11 cellular contexts compared by ENCODE assay signal in the genomic region with DNA sequence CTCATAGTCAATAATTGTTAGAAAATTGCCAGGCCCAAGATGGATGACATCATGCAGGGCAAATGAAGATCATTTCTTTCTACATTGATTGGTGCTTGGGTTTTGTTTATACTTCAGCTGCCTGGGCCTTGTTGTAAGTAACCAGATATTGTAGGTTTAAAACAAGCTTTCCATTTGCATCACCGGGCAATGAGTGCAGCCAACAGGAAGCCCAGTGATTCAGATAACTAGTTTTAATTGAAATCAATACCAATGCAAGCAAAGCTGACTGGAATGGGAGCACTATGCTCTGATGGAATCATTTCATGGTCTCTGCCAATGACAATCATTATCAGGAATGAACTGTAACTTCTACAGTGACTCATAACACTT.
DNase-seq lines count a peak whose midpoint lies in the region; ATAC-seq and TF ChIP-seq lines count a peak whose summit lies in the region.
"Had no signal": no experiment of that assay in that cellular context is flagged by ENCODE, and none has a peak within 500 bp of the region (broad histone marks: within the 10 kb centered on the region; RNA-seq: fewer than 3 reads in every experiment).

No MANE protein-coding gene starts in this region.

- no peaks in the 10 kb centered on the region for H3K9me3 ChIP-seq in BE2C

- H3K4me1 ChIP-seq in BE2C = no peaks in the 10 kb centered on the region

- H3K36me3 Mint-ChIP-seq in HFFc6 (ENCODE audit: low read depth) = no peaks in the 10 kb centered on the region
- H3K36me3 Mint-ChIP-seq in WTC11 = no peaks in the 10 kb centered on the region

- intact Hi-C loops in left ventricle myocardium superior (cut with micrococcal nuclease) = no loop called here

- no peaks in the 10 kb centered on the region for H3K36me3 ChIP-seq in BE2C

- H3K27me3 Mint-ChIP-seq in HFFc6 (ENCODE audit: insufficient read depth) (no peaks in the 10 kb centered on the region), WTC11 (ENCODE audit: low read depth) (no peaks in the 10 kb centered on the region)

- POLR2A ChIA-PET in WTC11 (lab: Charles Lee) = no interaction called here

- peak overlapping the region; percentile 82 for H3K27ac Mint-ChIP-seq in HFFc6
- H3K27ac Mint-ChIP-seq in WTC11 = peak overlapping the region; percentile 2; the same call in 1 of the 2 replicates

- H3K4me1 Mint-ChIP-seq in HFFc6 (ENCODE audit: low read depth) = peaks cover 77% of the 10 kb centered on the region
- H3K4me1 Mint-ChIP-seq in WTC11 = peaks cover 29% of the 10 kb centered on the region

- no peak overlapping the region for H3K4me3 ChIP-seq in BE2C (ENCODE audit: low read depth, low read length)

- no peaks in the 10 kb centered on the region for H3K27me3 ChIP-seq in BE2C

- H3K9me3 Mint-ChIP-seq in HFFc6 (no peaks in the 10 kb centered on the region), WTC11 (no peaks in the 10 kb centered on the region)

- H3K4me3 Mint-ChIP-seq in HFFc6 = peak overlapping the region; percentile 5; the same call in 1 of the 2 replicates
- no peak overlapping the region for H3K4me3 Mint-ChIP-seq in WTC11

- TF ChIP-seq CTCF in BE2C (IDR thresholded peaks at IDR 0.05; ENCODE audit: low read depth, low read length) (no peak), HFFc6 (IDR thresholded peaks at IDR 0.05) (no peak), WTC11 (IDR thresholded peaks at IDR 0.05) (no peak)

- no peak for ATAC-seq in WTC11
- ATAC-seq in left ventricle myocardium superior = no peak
- ATAC-seq in GM18520 (IDR thresholded peaks at IDR 0.05; ENCODE audit: unreplicated experiment) = no peak
- no peak for ATAC-seq in GM21717 (IDR thresholded peaks at IDR 0.05; ENCODE audit: unreplicated experiment)

- CTCF ChIA-PET in WTC11 (lab: Charles Lee) = no interaction called here

- DNase-seq in BE2C (peak; percentile 33), HFFc6 (peak; percentile 71), WTC11 (ENCODE audit: low spot score) (no peak), kidney glomerular epithelial cell (lab: John Stamatoyannopoulos, UW) (peak; percentile 92), left ventricle myocardium superior (no peak), midbrain (lab: John Stamatoyannopoulos, UW) (no peak)
- DNase-seq: activated effector memory CD4-positive, alpha-beta T cell treated with anti-CD3 and anti-CD28 coated beads, Interleukin-2, amount 50 U/mL, for 16 hours; NCI-H187 treated with DMSO at 0.1 percent for 48 hours; stimulated activated CD4-positive, alpha-beta T cell treated with anti-CD3 and anti-CD28 coated beads, Interleukin-2, amount 100 ng/mL, for 48 hours had no signal

TF ChIP-seq in WTC11, 78 proteins besides CTCF, POLR2A, EP300 and RAD21:
- TF ChIP-seq, protein P1, sequence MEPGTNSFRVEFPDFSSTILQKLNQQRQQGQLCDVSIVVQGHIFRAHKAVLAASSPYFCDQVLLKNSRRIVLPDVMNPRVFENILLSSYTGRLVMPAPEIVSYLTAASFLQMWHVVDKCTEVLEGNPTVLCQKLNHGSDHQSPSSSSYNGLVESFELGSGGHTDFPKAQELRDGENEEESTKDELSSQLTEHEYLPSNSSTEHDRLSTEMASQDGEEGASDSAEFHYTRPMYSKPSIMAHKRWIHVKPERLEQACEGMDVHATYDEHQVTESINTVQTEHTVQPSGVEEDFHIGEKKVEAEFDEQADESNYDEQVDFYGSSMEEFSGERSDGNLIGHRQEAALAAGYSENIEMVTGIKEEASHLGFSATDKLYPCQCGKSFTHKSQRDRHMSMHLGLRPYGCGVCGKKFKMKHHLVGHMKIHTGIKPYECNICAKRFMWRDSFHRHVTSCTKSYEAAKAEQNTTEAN (CRISPR knock-in tag; IDR thresholded peaks at IDR 0.05) = no peak
- no peak for TF ChIP-seq ZNF263 (CRISPR knock-in tag; IDR thresholded peaks at IDR 0.05; ENCODE audit: low read depth)
- TF ChIP-seq TEAD4 (CRISPR knock-in tag; IDR thresholded peaks at IDR 0.05) = no peak
- TF ChIP-seq SMAD4 (CRISPR knock-in tag; IDR thresholded peaks at IDR 0.05) = no peak
- TF ChIP-seq, protein P2, sequence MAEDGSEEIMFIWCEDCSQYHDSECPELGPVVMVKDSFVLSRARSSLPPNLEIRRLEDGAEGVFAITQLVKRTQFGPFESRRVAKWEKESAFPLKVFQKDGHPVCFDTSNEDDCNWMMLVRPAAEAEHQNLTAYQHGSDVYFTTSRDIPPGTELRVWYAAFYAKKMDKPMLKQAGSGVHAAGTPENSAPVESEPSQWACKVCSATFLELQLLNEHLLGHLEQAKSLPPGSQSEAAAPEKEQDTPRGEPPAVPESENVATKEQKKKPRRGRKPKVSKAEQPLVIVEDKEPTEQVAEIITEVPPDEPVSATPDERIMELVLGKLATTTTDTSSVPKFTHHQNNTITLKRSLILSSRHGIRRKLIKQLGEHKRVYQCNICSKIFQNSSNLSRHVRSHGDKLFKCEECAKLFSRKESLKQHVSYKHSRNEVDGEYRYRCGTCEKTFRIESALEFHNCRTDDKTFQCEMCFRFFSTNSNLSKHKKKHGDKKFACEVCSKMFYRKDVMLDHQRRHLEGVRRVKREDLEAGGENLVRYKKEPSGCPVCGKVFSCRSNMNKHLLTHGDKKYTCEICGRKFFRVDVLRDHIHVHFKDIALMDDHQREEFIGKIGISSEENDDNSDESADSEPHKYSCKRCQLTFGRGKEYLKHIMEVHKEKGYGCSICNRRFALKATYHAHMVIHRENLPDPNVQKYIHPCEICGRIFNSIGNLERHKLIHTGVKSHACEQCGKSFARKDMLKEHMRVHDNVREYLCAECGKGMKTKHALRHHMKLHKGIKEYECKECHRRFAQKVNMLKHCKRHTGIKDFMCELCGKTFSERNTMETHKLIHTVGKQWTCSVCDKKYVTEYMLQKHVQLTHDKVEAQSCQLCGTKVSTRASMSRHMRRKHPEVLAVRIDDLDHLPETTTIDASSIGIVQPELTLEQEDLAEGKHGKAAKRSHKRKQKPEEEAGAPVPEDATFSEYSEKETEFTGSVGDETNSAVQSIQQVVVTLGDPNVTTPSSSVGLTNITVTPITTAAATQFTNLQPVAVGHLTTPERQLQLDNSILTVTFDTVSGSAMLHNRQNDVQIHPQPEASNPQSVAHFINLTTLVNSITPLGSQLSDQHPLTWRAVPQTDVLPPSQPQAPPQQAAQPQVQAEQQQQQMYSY (CRISPR knock-in tag; IDR thresholded peaks at IDR 0.05) = no peak
- TF ChIP-seq ETV6 (CRISPR knock-in tag; IDR thresholded peaks at IDR 0.05) = no peak
- no peak for TF ChIP-seq ZNF219 (CRISPR knock-in tag; IDR thresholded peaks at IDR 0.05; ENCODE audit: borderline replicate concordance)
- no peak for TF ChIP-seq GRHL2 (CRISPR knock-in tag; IDR thresholded peaks at IDR 0.05; ENCODE audit: insufficient replicate concordance, severe bottlenecking)
- TF ChIP-seq, protein P3, sequence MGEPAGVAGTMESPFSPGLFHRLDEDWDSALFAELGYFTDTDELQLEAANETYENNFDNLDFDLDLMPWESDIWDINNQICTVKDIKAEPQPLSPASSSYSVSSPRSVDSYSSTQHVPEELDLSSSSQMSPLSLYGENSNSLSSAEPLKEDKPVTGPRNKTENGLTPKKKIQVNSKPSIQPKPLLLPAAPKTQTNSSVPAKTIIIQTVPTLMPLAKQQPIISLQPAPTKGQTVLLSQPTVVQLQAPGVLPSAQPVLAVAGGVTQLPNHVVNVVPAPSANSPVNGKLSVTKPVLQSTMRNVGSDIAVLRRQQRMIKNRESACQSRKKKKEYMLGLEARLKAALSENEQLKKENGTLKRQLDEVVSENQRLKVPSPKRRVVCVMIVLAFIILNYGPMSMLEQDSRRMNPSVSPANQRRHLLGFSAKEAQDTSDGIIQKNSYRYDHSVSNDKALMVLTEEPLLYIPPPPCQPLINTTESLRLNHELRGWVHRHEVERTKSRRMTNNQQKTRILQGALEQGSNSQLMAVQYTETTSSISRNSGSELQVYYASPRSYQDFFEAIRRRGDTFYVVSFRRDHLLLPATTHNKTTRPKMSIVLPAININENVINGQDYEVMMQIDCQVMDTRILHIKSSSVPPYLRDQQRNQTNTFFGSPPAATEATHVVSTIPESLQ (CRISPR knock-in tag; IDR thresholded peaks at IDR 0.05) = no peak

Comparison
In these comparisons a context has a peak if more than half of its experiments do, and no peak if none do; other contexts are left out.
1. DNase-seq: peak in BE2C (single experiment), HFFc6 (single experiment) and kidney glomerular epithelial cell (single experiment); none in WTC11 (single experiment), left ventricle myocardium superior (single experiment) and midbrain (single experiment).